In the genomic region with DNA sequence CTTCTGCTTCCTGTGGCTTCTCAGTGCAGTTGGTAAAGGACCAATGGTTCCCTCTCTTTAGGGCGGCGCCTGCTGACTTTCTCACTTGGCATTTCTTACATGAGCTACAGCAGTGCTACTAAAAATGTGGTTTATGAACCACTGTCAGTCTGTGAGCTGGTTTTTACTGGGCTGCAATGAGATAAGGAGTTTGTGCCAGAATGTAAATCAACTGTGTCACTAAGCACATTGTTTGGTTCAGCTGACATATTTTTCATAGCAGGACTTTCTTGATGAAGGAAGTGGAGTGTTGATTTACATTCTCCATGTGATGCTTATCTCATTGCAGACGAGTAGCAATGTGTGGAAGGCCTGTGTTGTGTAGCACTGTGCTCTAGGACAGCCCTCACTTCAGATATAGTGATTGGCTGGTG, we compare ENCODE assay signal across 12 cellular contexts.
DNase-seq lines count a peak whose midpoint lies in the region; ATAC-seq, FAIRE-seq and TF ChIP-seq lines count a peak whose summit lies in the region.
"Had no signal": no experiment of that assay in that cellular context is flagged by ENCODE, and none has a peak within 500 bp of the region (broad histone marks: within the 10 kb centered on the region; RNA-seq: fewer than 3 reads in every experiment).

No MANE protein-coding gene starts in this region.

- no peak overlapping the region for H3K9ac ChIP-seq in K562 (ENCODE audit: insufficient read depth in 1 of 2, low read depth in 2 of 2, low read length in 2 of 2)
- H3K9ac ChIP-seq: BLaER1 treated with 17β-estradiol and CSF1 and Interleukin-3, amounts not matched to agents 10 nM and 100 nM had no signal

- H3K27me3 ChIP-seq in K562 (ENCODE audit: control insufficient read depth in 2 of 2, insufficient read depth in 2 of 2, low read length in 2 of 2): peaks cover 0 to 7% of the 10 kb centered on the region in 2 experiments; a peak in 3 of 5 replicates
- H3K27me3 ChIP-seq in lower lobe of right lung (ENCODE audit: low read depth): no peaks in the 10 kb centered on the region
- no peaks in the 10 kb centered on the region for H3K27me3 ChIP-seq in uterus
- H3K27me3 ChIP-seq: BLaER1 treated with 17β-estradiol and CSF1 and Interleukin-3, amounts not matched to agents 10 nM and 100 nM had no signal

- peak; percentile 39 for DNase-seq in AG09309 (ENCODE audit: low read depth)
- peak; percentile 59 for DNase-seq in LNCaP clone FGC (ENCODE audit: low read depth)
- peak in 1 of 4 experiments; percentile 35 for DNase-seq in K562 (ENCODE audit: extremely low read depth in 1 of 4, low spot score in 3 of 4)
- DNase-seq in lower lobe of right lung: no peak
- no peak for DNase-seq in RPMI8226
- DNase-seq in COR-L47 (lab: John Stamatoyannopoulos, UW): no peak
- no peak for DNase-seq in uterus
- DNase-seq: activated CD4-positive, alpha-beta T cell treated with anti-CD3 and anti-CD28 coated beads, Interleukin-2, amount 50 U/mL, for 48 hours; NCI-H1694; SHP77 treated with DMSO at 0.1 percent for 48 hours had no signal

- H3K9me1 ChIP-seq in K562 (ENCODE audit: control insufficient read depth, insufficient read depth, low read length): no peaks in the 10 kb centered on the region

- TF ChIP-seq CTCF in AG09309 (IDR thresholded peaks at IDR 0.05; ENCODE audit: control insufficient read depth, insufficient read depth, low read depth, low read length, missing control alignments): no peak
- no peak for TF ChIP-seq CTCF in LNCaP clone FGC (IDR thresholded peaks at IDR 0.05; ENCODE audit: control insufficient read depth, extremely low read depth, insufficient read depth)
- no peak for TF ChIP-seq CTCF in K562 (IDR thresholded peaks at IDR 0.05 in 2 of 3, conservative IDR thresholded peaks at IDR 0.05 in 1 of 3; ENCODE audit: insufficient read depth in 2 of 3, low read depth in 1 of 3, low read length in 3 of 3)
- TF ChIP-seq CTCF in lower lobe of right lung (IDR thresholded peaks at IDR 0.05): no peak
- TF ChIP-seq CTCF in uterus (IDR thresholded peaks at IDR 0.05): no peak

- no peaks in the 10 kb centered on the region for H4K20me1 ChIP-seq in K562 (replicated peaks; ENCODE audit: control insufficient read depth, insufficient read depth, low read length)
- H4K20me1 ChIP-seq: BLaER1 treated with 17β-estradiol and CSF1 and Interleukin-3, amounts not matched to agents 10 nM and 100 nM had no signal

- WGBS in K562 (ENCODE audit: insufficient coverage, low coverage, missing lambda C conversion rate): 10% methylated on average over 3 of the region's 3 CpGs

- no peak for FAIRE-seq in K562 (lab: Jason Lieb, UNC)

- H3K4me1 ChIP-seq in K562 (replicated peaks in 1 of 2; ENCODE audit: control insufficient read depth in 2 of 2, insufficient read depth in 2 of 2, low read length in 2 of 2) (peaks cover 4 to 25% of the 10 kb centered on the region in 2 experiments; a peak in 4 of 5 replicates), lower lobe of right lung (peaks cover 14% of the 10 kb centered on the region), uterus (no peaks in the 10 kb centered on the region)

- ATAC-seq in K562 (peak; percentile 50), lower lobe of right lung (peak; percentile 62 to 86), HG03095 (IDR thresholded peaks at IDR 0.05; ENCODE audit: unreplicated experiment) (no peak)

- no peak overlapping the region for H3K27ac ChIP-seq in K562 (ENCODE audit: extremely low read depth, low read depth, low read length)
- no peak overlapping the region for H3K27ac ChIP-seq in lower lobe of right lung
- H3K27ac ChIP-seq in uterus: peak overlapping the region in 1 of 2 donors; percentile 28
- H3K27ac ChIP-seq: BLaER1 treated with 17β-estradiol and CSF1 and Interleukin-3, amounts not matched to agents 10 nM and 100 nM had no signal

- H3K4me2 ChIP-seq in K562 (ENCODE audit: insufficient read depth, low read length): no peak overlapping the region; the same call in 1 of the 2 replicates
- H3K4me2 ChIP-seq: BLaER1 treated with 17β-estradiol and CSF1 and Interleukin-3, amounts not matched to agents 10 nM and 100 nM had no signal

- H3K36me3 ChIP-seq in K562 (ENCODE audit: control insufficient read depth, insufficient read depth, low read length) (no peaks in the 10 kb centered on the region), lower lobe of right lung (no peaks in the 10 kb centered on the region), uterus (no peaks in the 10 kb centered on the region)
- H3K36me3 ChIP-seq: BLaER1 treated with 17β-estradiol and CSF1 and Interleukin-3, amounts not matched to agents 10 nM and 100 nM had no signal

- H2AFZ ChIP-seq in K562 (ENCODE audit: low read depth, low read length): peak overlapping the region; percentile 72

- intact Hi-C loops in K562 (cut with micrococcal nuclease) (no loop called here), lower lobe of right lung (cut with DNase I) (no loop called here), uterus (cut with DNase I; ENCODE audit: low total_unique reads) (no loop called here)

- no TSS peak for BruUV-seq in K562 (replicated peaks; lab: Mats Ljungman, UMichigan)

- TF ChIP-seq EP300 in K562 (IDR thresholded peaks at IDR 0.05; ENCODE audit: low read length): no peak

- H3K4me3 ChIP-seq in AG09309 (ENCODE audit: control insufficient read depth, low read depth, low read length): no peak overlapping the region
- H3K4me3 ChIP-seq in LNCaP clone FGC (ENCODE audit: low read depth, low read length): no peak overlapping the region
- H3K4me3 ChIP-seq in K562: no peak overlapping the region
- no peak overlapping the region for H3K4me3 ChIP-seq in lower lobe of right lung
- no peak overlapping the region for H3K4me3 ChIP-seq in uterus
- H3K4me3 ChIP-seq: BLaER1 treated with 17β-estradiol and CSF1 and Interleukin-3, amounts not matched to agents 10 nM and 100 nM had no signal

- no peaks in the 10 kb centered on the region for H3K9me3 ChIP-seq in K562 (replicated peaks; ENCODE audit: control insufficient read depth, insufficient read depth, low read depth, low read length)
- no peaks in the 10 kb centered on the region for H3K9me3 ChIP-seq in lower lobe of right lung
- H3K9me3 ChIP-seq in uterus: no peaks in the 10 kb centered on the region
- H3K9me3 ChIP-seq: BLaER1 treated with 17β-estradiol and CSF1 and Interleukin-3, amounts not matched to agents 10 nM and 100 nM had no signal

- no peak for TF ChIP-seq POLR2A in K562 (conservative IDR thresholded peaks at IDR 0.05)
- TF ChIP-seq POLR2A in uterus (IDR thresholded peaks at IDR 0.05): no peak

- POLR2A ChIA-PET in K562 (lab: Yijun Ruan, JAX): interaction anchor here (1.2 kb wide), 1 partner anchor 12 kb away, joined by 3 read pairs; no protein-coding TSS in a partner anchor

- TF ChIP-seq RAD21 in K562 (CRISPR knock-in tag; conservative IDR thresholded peaks at IDR 0.05 in 1 of 2, IDR thresholded peaks at IDR 0.05 in 1 of 2): no peak

- in situ Hi-C loops in K562 (cut with MboI): no loop called here

- CTCF ChIA-PET in K562 (lab: Yijun Ruan, JAX; ENCODE audit: low intra/inter-chr PET ratio): interaction anchor here (0.6 kb wide), 1 partner anchor 7 kb away, joined by 3 read pairs; no protein-coding TSS in a partner anchor

- H3K79me2 ChIP-seq in K562 (ENCODE audit: control insufficient read depth, insufficient read depth, low read length): no peaks in the 10 kb centered on the region

TF ChIP-seq in K562, 482 proteins besides CTCF, POLR2A, EP300 and RAD21 (continues in another document):
- TF ChIP-seq L3MBTL2 (IDR thresholded peaks at IDR 0.05): peak; percentile 55
- no peak for TF ChIP-seq RBM14 (IDR thresholded peaks at IDR 0.05; ENCODE audit: borderline replicate concordance, insufficient read depth, low read depth, low read length)
- no peak for TF ChIP-seq NFATC3 (IDR thresholded peaks at IDR 0.05)
- no peak for TF ChIP-seq XRCC5 (IDR thresholded peaks at IDR 0.05; ENCODE audit: low read depth, low read length)
- peak; percentile 40; the same call in 1 of the 2 replicates for TF ChIP-seq DPF2 (IDR thresholded peaks at IDR 0.05)
- TF ChIP-seq SOX6 (IDR thresholded peaks at IDR 0.05): peak; percentile 82
- TF ChIP-seq RCOR1 (IDR thresholded peaks at IDR 0.05; ENCODE audit: borderline replicate concordance in 1 of 2, low read depth in 2 of 2, low read length in 2 of 2): peak in 1 of 2 experiments; percentile 39; a peak in 1 of 4 replicates

Comparison
In these comparisons a context has a peak if more than half of its experiments do, and no peak if none do; other contexts are left out.
1. DNase-seq: peak in AG09309 (single experiment) and LNCaP clone FGC (single experiment); none in lower lobe of right lung (single experiment), RPMI8226 (single experiment), COR-L47 (single experiment) and uterus (0 of 2).